Comparison of ENCODE assay signal across 25 cellular contexts in genomic region chr14:100644383-100644782, GRCh38. TPM values are rescaled to one million over a fixed set of nuclear protein-coding genes. Genes with fewer than 3 reads are reported as not detected.
DNase-seq lines count a peak whose midpoint lies in the region; ATAC-seq and TF ChIP-seq lines count a peak whose summit lies in the region.
"Had no signal": no experiment of that assay in that cellular context is flagged by ENCODE, and none has a peak within 500 bp of the region (broad histone marks: within the 10 kb centered on the region; RNA-seq: fewer than 3 reads in every experiment).

No MANE protein-coding gene starts in this region.

- no peak overlapping the region for H3K4me3 Mint-ChIP-seq in activated naive CD4-positive, alpha-beta T cell treated with anti-CD3 and anti-CD28 coated beads, Interleukin-2, amount 10 ng/mL, durations not matched to agents 7 days and 5 days
- H3K4me3 Mint-ChIP-seq in activated T-helper 17 cell treated with anti-CD3 and anti-CD28 coated beads, Interleukin-2, amount 50 U/mL, for 72 hours: peak overlapping the region; percentile 35
- no peak overlapping the region for H3K4me3 Mint-ChIP-seq in type B pancreatic cell
- H3K4me3 Mint-ChIP-seq: WTC11 had no signal

- peaks cover 71% of the 10 kb centered on the region for H3K4me1 Mint-ChIP-seq in activated naive CD4-positive, alpha-beta T cell treated with anti-CD3 and anti-CD28 coated beads, Interleukin-2, amount 10 ng/mL, durations not matched to agents 7 days and 5 days
- peaks cover 29% of the 10 kb centered on the region for H3K4me1 Mint-ChIP-seq in activated T-helper 17 cell treated with anti-CD3 and anti-CD28 coated beads, Interleukin-2, amount 50 U/mL, for 72 hours
- peaks cover 17% of the 10 kb centered on the region for H3K4me1 Mint-ChIP-seq in type B pancreatic cell (ENCODE audit: unreplicated experiment)

- TF ChIP-seq CTCF in type B pancreatic cell (conservative IDR thresholded peaks at IDR 0.05) (peak; percentile 21), RWPE1 (conservative IDR thresholded peaks at IDR 0.05; ENCODE audit: low read depth) (no peak)

- H3K27me3 Mint-ChIP-seq in activated naive CD4-positive, alpha-beta T cell treated with anti-CD3 and anti-CD28 coated beads, Interleukin-2, amount 10 ng/mL, durations not matched to agents 7 days and 5 days: peaks cover 49% of the 10 kb centered on the region
- H3K27me3 Mint-ChIP-seq in activated T-helper 17 cell treated with anti-CD3 and anti-CD28 coated beads, Interleukin-2, amount 50 U/mL, for 72 hours: no peaks in the 10 kb centered on the region
- H3K27me3 Mint-ChIP-seq in type B pancreatic cell: peaks cover 11% of the 10 kb centered on the region

- no peak for ATAC-seq in activated T-helper 17 cell treated with anti-CD3 and anti-CD28 coated beads, Interleukin-2, amount 50 U/mL, for 72 hours (replicated peaks)
- ATAC-seq: activated naive CD4-positive, alpha-beta T cell treated with anti-CD3 and anti-CD28 coated beads, Interleukin-2, amount 50 U/mL, for 72 hours; natural killer cell had no signal

- H3K9me3 Mint-ChIP-seq in activated naive CD4-positive, alpha-beta T cell treated with anti-CD3 and anti-CD28 coated beads, Interleukin-2, amount 10 ng/mL, durations not matched to agents 7 days and 5 days: peaks cover 7% of the 10 kb centered on the region
- H3K9me3 Mint-ChIP-seq in activated T-helper 17 cell treated with anti-CD3 and anti-CD28 coated beads, Interleukin-2, amount 50 U/mL, for 72 hours: no peaks in the 10 kb centered on the region
- peaks cover 4% of the 10 kb centered on the region for H3K9me3 Mint-ChIP-seq in type B pancreatic cell
- H3K9me3 Mint-ChIP-seq: activated naive CD4-positive, alpha-beta T cell treated with anti-CD3 and anti-CD28 coated beads, Interleukin-2, amount 50 U/mL, for 72 hours; natural killer cell; WTC11 had no signal

- peak overlapping the region; percentile 75 for H3K27ac Mint-ChIP-seq in activated naive CD4-positive, alpha-beta T cell treated with anti-CD3 and anti-CD28 coated beads, Interleukin-2, amount 10 ng/mL, durations not matched to agents 7 days and 5 days
- H3K27ac Mint-ChIP-seq in activated T-helper 17 cell treated with anti-CD3 and anti-CD28 coated beads, Interleukin-2, amount 50 U/mL, for 72 hours: no peak overlapping the region
- H3K27ac Mint-ChIP-seq in type B pancreatic cell: no peak overlapping the region
- H3K27ac Mint-ChIP-seq: activated naive CD4-positive, alpha-beta T cell treated with anti-CD3 and anti-CD28 coated beads, Interleukin-2, amount 50 U/mL, for 72 hours; activated T-helper 2 cell treated with anti-CD3 and anti-CD28 coated beads, Interferon-gamma antibody, Interleukin-2, Interleukin-4, amounts not matched to agents 10 μg/mL and 5 μg/mL and 100 μg/mL, durations not matched to agents 14 hours and 24 hours and 36 hours; WTC11 had no signal

- POLR2A ChIA-PET in RWPE1 (lab: Yijun Ruan, JAX; ENCODE audit: low non-redundant PET): no interaction called here

- peaks cover 3% of the 10 kb centered on the region for H3K36me3 Mint-ChIP-seq in activated naive CD4-positive, alpha-beta T cell treated with anti-CD3 and anti-CD28 coated beads, Interleukin-2, amount 10 ng/mL, durations not matched to agents 7 days and 5 days
- H3K36me3 Mint-ChIP-seq in activated T-helper 17 cell treated with anti-CD3 and anti-CD28 coated beads, Interleukin-2, amount 50 U/mL, for 72 hours (ENCODE audit: low read depth): peaks cover 6% of the 10 kb centered on the region
- no peaks in the 10 kb centered on the region for H3K36me3 Mint-ChIP-seq in type B pancreatic cell
- H3K36me3 Mint-ChIP-seq: activated naive CD4-positive, alpha-beta T cell treated with anti-CD3 and anti-CD28 coated beads, Interleukin-2, amount 50 U/mL, for 72 hours; natural killer cell; WTC11 had no signal

- H3K27ac ChIP-seq in RWPE1: no peak overlapping the region
- H3K27ac ChIP-seq: breast epithelium, SJSA1, thyroid gland had no signal

- no peak for DNase-seq in activated naive CD4-positive, alpha-beta T cell treated with anti-CD3 and anti-CD28 coated beads, Interleukin-2, amount 10 ng/mL, durations not matched to agents 7 days and 5 days
- DNase-seq in activated naive CD4-positive, alpha-beta T cell (lab: John Stamatoyannopoulos, UW): no peak
- DNase-seq in NCI-H69 (lab: John Stamatoyannopoulos, UW) (peak; percentile 34), type B pancreatic cell (ENCODE audit: extremely low spot score, unreplicated experiment) (no peak), ureter (ENCODE audit: low spot score) (no peak), RWPE1 (ENCODE audit: low spot score) (no peak), NCI-H1694 treated with DMSO at 0.1 percent for 48 hours (lab: John Stamatoyannopoulos, UW) (no peak)
- DNase-seq: anterior cingulate cortex; Calu3; DMS79; effector CD8-positive, alpha-beta T cell; GDM1; hypothalamus; left cardiac atrium; natural killer cell; NCI-H146; stimulated activated CD4-positive, alpha-beta T cell treated with anti-CD3 and anti-CD28 coated beads, Interleukin-4, amount 100 ng/mL, for 1 hour; thyroid gland had no signal

- CTCF ChIA-PET in activated naive CD4-positive, alpha-beta T cell treated with anti-CD3 and anti-CD28 coated beads, Interleukin-2, amount 10 ng/mL, durations not matched to agents 7 days and 5 days (lab: Charles Lee): interaction anchor here (0.6 to 4.6 kb wide), 10 partner anchors 10 to 269 kb away, joined by 3 to 160 read pairs (median 18); a partner anchor contains a TSS
- CTCF ChIA-PET in RWPE1 (lab: Yijun Ruan, JAX): interaction anchor here (2.9 to 3.1 kb wide), 3 partner anchors 204 to 260 kb away, joined by 20 to 46 read pairs (median 35); no protein-coding TSS in a partner anchor

RNA-seq across cellular contexts. Expression of gene BEGAIN, which starts 57.2 kb away (rescaled TPM):
- 1 to 10 TPM; 2.1 to 2.4 TPM for total RNA-seq in activated T-helper 17 cell treated with anti-CD3 and anti-CD28 coated beads, Interleukin-2, amount 50 U/mL, for 72 hours
- total RNA-seq in type B pancreatic cell (ENCODE audit: low replicate concordance) (1.9 and 3.0 TPM in 2 replicates), ureter (4.2 TPM)
- total RNA-seq: RPMI7951, SJSA1 had no signal
